8 cellular contexts compared by ENCODE assay signal in the genomic region with DNA sequence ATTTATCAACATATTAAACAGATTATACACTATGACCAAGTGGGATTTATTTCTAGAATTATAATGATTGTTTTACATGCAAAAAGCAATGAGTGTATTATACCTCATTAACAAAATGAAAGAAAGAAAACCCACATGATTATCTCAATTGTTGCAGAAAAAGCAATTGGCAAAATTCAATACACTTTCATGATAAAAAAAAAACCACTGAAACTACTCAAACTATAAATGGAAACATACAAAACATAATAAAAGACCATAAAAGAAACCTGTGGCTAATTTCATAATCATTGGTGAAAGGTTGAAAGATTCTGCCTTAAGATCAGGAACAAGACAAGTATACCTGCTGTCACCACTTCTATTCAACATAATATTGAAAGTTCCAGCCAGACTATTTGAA.
"Had no signal": no experiment of that assay in that cellular context is flagged by ENCODE, and none has a peak within 500 bp of the region (broad histone marks: within the 10 kb centered on the region; RNA-seq: fewer than 3 reads in every experiment).

No MANE protein-coding gene starts in this region.

- DNase-seq: IMR-90, Karpas-422, KBM-7, KG1 had no signal

- FAIRE-seq: HepG2, HTR-8/SVneo, K562 had no signal

- H3K27ac ChIP-seq: HL-60 had no signal

- H3K4me3 ChIP-seq: K562 had no signal

- ATAC-seq: HepG2, K562 had no signal
